Comparison of ENCODE assay signal across 24 cellular contexts in genomic region chr20:23490817-23491216, GRCh38. TPM values are rescaled to one million over a fixed set of nuclear protein-coding genes. Genes with fewer than 3 reads are reported as not detected.
DNase-seq lines count a peak whose midpoint lies in the region; ATAC-seq lines count a peak whose summit lies in the region.
"Had no signal": no experiment of that assay in that cellular context is flagged by ENCODE, and none has a peak within 500 bp of the region (broad histone marks: within the 10 kb centered on the region; RNA-seq: fewer than 3 reads in every experiment).

Gene CST8, plus strand, starts transcription at chr20:23491117. Its CDS starts 551 bp downstream, at chr20:23491668.

- peak; percentile 37 for DNase-seq in activated CD4-positive, alpha-beta T cell treated with anti-CD3 and anti-CD28 coated beads, Interleukin-2, amount 10 ng/mL, durations not matched to agents 24 days and 14 days
- DNase-seq in activated CD4-positive, alpha-beta T cell treated with anti-CD3 and anti-CD28 coated beads, Interleukin-2, amount 50 U/mL, for 1 hour: no peak
- DNase-seq in myocyte (ENCODE audit: low read depth) (peak; percentile 19), MV-4-11 (lab: John Stamatoyannopoulos, UW) (no peak), midbrain (lab: John Stamatoyannopoulos, UW) (no peak)
- DNase-seq in stimulated activated effector memory CD8-positive, alpha-beta T cell treated with anti-CD3 and anti-CD28 coated beads, Interleukin-12 subunit alpha, Interleukin-12 subunit beta, amount 100 ng/mL, for 72 hours (ENCODE audit: low spot score in 2 of 2): no peak
- DNase-seq: 8988T; C1 segment of cervical spinal cord; CD4-positive, CD25-positive, alpha-beta regulatory T cell; CD8-positive, alpha-beta memory T cell; COR-L47; DMS 273 treated with DMSO at 0.1 percent for 48 hours; DMS53; DND-41; EL; GM23248; HCEC 1CT had no signal

- H3K9ac ChIP-seq in BLaER1 treated with 17β-estradiol and CSF1 and Interleukin-3, amounts not matched to agents 10 nM and 100 nM: peak within 1 kb of the TSS in 2 of 11 experiments; percentile 8 to 43; a peak in 2 of 22 replicates
- H3K9ac ChIP-seq: GM23248 had no signal

- no peak for ATAC-seq in stimulated activated effector memory CD8-positive, alpha-beta T cell treated with anti-CD3 and anti-CD28 coated beads, Interleukin-12 subunit alpha, Interleukin-12 subunit beta, amount 100 ng/mL, for 72 hours
- ATAC-seq in GM21619 (IDR thresholded peaks at IDR 0.05; ENCODE audit: unreplicated experiment): no peak
- ATAC-seq: GM12878 had no signal

- no peaks in the 10 kb centered on the region for H4K20me1 ChIP-seq in BLaER1 treated with 17β-estradiol and CSF1 and Interleukin-3, amounts not matched to agents 10 nM and 100 nM

- peak within 1 kb of the TSS in 9 of 11 experiments; percentile 18 to 91 (median 71); a peak in 19 of 22 replicates for H3K4me2 ChIP-seq in BLaER1 treated with 17β-estradiol and CSF1 and Interleukin-3, amounts not matched to agents 10 nM and 100 nM

- no peak within 1 kb of the TSS for H3K27ac Mint-ChIP-seq in activated CD4-positive, alpha-beta T cell treated with anti-CD3 and anti-CD28 coated beads, Interleukin-2, amount 10 ng/mL, durations not matched to agents 24 days and 14 days
- peak within 1 kb of the TSS; percentile 81 for H3K27ac Mint-ChIP-seq in stimulated activated effector memory CD8-positive, alpha-beta T cell treated with anti-CD3 and anti-CD28 coated beads, Interleukin-12 subunit alpha, Interleukin-12 subunit beta, amount 100 ng/mL, for 72 hours
- H3K27ac Mint-ChIP-seq: CD4-positive, CD25-positive, alpha-beta regulatory T cell; IgD-negative memory B cell had no signal

- H3K27ac ChIP-seq in BLaER1 treated with 17β-estradiol and CSF1 and Interleukin-3, amounts not matched to agents 10 nM and 100 nM: peak within 1 kb of the TSS in 2 of 11 experiments; percentile 3 to 29; a peak in 2 of 22 replicates
- H3K27ac ChIP-seq: GM23248 had no signal

- H3K4me1 Mint-ChIP-seq in activated CD4-positive, alpha-beta T cell treated with anti-CD3 and anti-CD28 coated beads, Interleukin-2, amount 10 ng/mL, durations not matched to agents 24 days and 14 days: no peaks in the 10 kb centered on the region
- H3K4me1 Mint-ChIP-seq in stimulated activated effector memory CD8-positive, alpha-beta T cell treated with anti-CD3 and anti-CD28 coated beads, Interleukin-12 subunit alpha, Interleukin-12 subunit beta, amount 100 ng/mL, for 72 hours: peaks cover 5% of the 10 kb centered on the region
- H3K4me1 Mint-ChIP-seq: CD4-positive, CD25-positive, alpha-beta regulatory T cell; CD8-positive, alpha-beta memory T cell had no signal

- no peaks in the 10 kb centered on the region for H3K36me3 ChIP-seq in BLaER1 treated with 17β-estradiol and CSF1 and Interleukin-3, amounts not matched to agents 10 nM and 100 nM

- H3K4me1 ChIP-seq in BLaER1 treated with 17β-estradiol and CSF1 and Interleukin-3, amounts not matched to agents 10 nM and 100 nM: peaks cover 0 to 55% (median 43%) of the 10 kb centered on the region in 10 experiments; a peak in 17 of 20 replicates

- H3K27me3 Mint-ChIP-seq in activated CD4-positive, alpha-beta T cell treated with anti-CD3 and anti-CD28 coated beads, Interleukin-2, amount 10 ng/mL, durations not matched to agents 24 days and 14 days: peaks cover 2% of the 10 kb centered on the region

- intact Hi-C loops in activated CD4-positive, alpha-beta T cell treated with anti-CD3 and anti-CD28 coated beads, Interleukin-2, amount 10 ng/mL, durations not matched to agents 24 days and 14 days (cut with micrococcal nuclease): no loop called here

- H3K4me3 Mint-ChIP-seq in activated CD4-positive, alpha-beta T cell treated with anti-CD3 and anti-CD28 coated beads, Interleukin-2, amount 10 ng/mL, durations not matched to agents 24 days and 14 days: no peak within 1 kb of the TSS
- no peak within 1 kb of the TSS for H3K4me3 Mint-ChIP-seq in stimulated activated effector memory CD8-positive, alpha-beta T cell treated with anti-CD3 and anti-CD28 coated beads, Interleukin-12 subunit alpha, Interleukin-12 subunit beta, amount 100 ng/mL, for 72 hours
- H3K4me3 Mint-ChIP-seq: CD4-positive, CD25-positive, alpha-beta regulatory T cell; CD8-positive, alpha-beta memory T cell; IgD-negative memory B cell had no signal

- no peaks in the 10 kb centered on the region for H3K27me3 ChIP-seq in BLaER1 treated with 17β-estradiol and CSF1 and Interleukin-3, amounts not matched to agents 10 nM and 100 nM

- H3K36me3 Mint-ChIP-seq in activated CD4-positive, alpha-beta T cell treated with anti-CD3 and anti-CD28 coated beads, Interleukin-2, amount 10 ng/mL, durations not matched to agents 24 days and 14 days (ENCODE audit: low read depth): no peaks in the 10 kb centered on the region
- no peaks in the 10 kb centered on the region for H3K36me3 Mint-ChIP-seq in stimulated activated effector memory CD8-positive, alpha-beta T cell treated with anti-CD3 and anti-CD28 coated beads, Interleukin-12 subunit alpha, Interleukin-12 subunit beta, amount 100 ng/mL, for 72 hours
- H3K36me3 Mint-ChIP-seq: CD4-positive, CD25-positive, alpha-beta regulatory T cell; CD8-positive, alpha-beta memory T cell; IgD-negative memory B cell had no signal

- H3K9me3 ChIP-seq in BLaER1 treated with 17β-estradiol and CSF1 and Interleukin-3, amounts not matched to agents 10 nM and 100 nM (replicated peaks in 1 of 11): peaks cover 6 to 26% (median 19%) of the 10 kb centered on the region in 11 experiments

- no peaks in the 10 kb centered on the region for H3K9me3 Mint-ChIP-seq in activated CD4-positive, alpha-beta T cell treated with anti-CD3 and anti-CD28 coated beads, Interleukin-2, amount 10 ng/mL, durations not matched to agents 24 days and 14 days
- no peaks in the 10 kb centered on the region for H3K9me3 Mint-ChIP-seq in stimulated activated effector memory CD8-positive, alpha-beta T cell treated with anti-CD3 and anti-CD28 coated beads, Interleukin-12 subunit alpha, Interleukin-12 subunit beta, amount 100 ng/mL, for 72 hours

- no peak within 1 kb of the TSS for H3K4me3 ChIP-seq in BLaER1 treated with 17β-estradiol and CSF1 and Interleukin-3, amounts not matched to agents 10 nM and 100 nM
- H3K4me3 ChIP-seq: GM12878, GM23248 had no signal

RNA-seq across cellular contexts. Expression of gene CST8, which starts in this region (rescaled TPM):
- total RNA-seq in activated CD4-positive, alpha-beta T cell treated with anti-CD3 and anti-CD28 coated beads, Interleukin-2, amount 10 ng/mL, durations not matched to agents 24 days and 14 days: not detected in 2 replicates
- total RNA-seq in myocyte: not detected in 2 replicates
- not detected for polyA plus RNA-seq in myocyte (2012)
- total RNA-seq: A673; CD4-positive, CD25-positive, alpha-beta regulatory T cell; CD8-positive, alpha-beta memory T cell; G401; GM12878; GM23248 had no signal
- polyA plus RNA-seq: AG04450; CD4-positive, CD25-positive, alpha-beta regulatory T cell; CD8-positive, alpha-beta memory T cell; GM12878; GM23248; IgD-negative memory B cell had no signal

Comparison
In these comparisons a context has a peak if more than half of its experiments do, and no peak if none do; other contexts are left out.
1. Peak in DNase-seq in activated CD4-positive, alpha-beta T cell treated with anti-CD3 and anti-CD28 coated beads, Interleukin-2, amount 10 ng/mL, durations not matched to agents 24 days and 14 days; RNA of the gene not detected or under 1 TPM.
2. Peak in DNase-seq in myocyte; RNA of the gene not detected or under 1 TPM.